15 cellular contexts compared by ENCODE assay signal in genomic region chrX:105553118-105553517, GRCh38.
A peak's percentile ranks its signal among the peaks of the same experiment; 100 is the strongest.
DNase-seq lines count a peak whose midpoint lies in the region; ATAC-seq and TF ChIP-seq lines count a peak whose summit lies in the region.
"Had no signal": no experiment of that assay in that cellular context is flagged by ENCODE, and none has a peak within 500 bp of the region (broad histone marks: within the 10 kb centered on the region; RNA-seq: fewer than 3 reads in every experiment).

No MANE protein-coding gene starts in this region.

- POLR2A ChIA-PET in SK-N-SH (lab: Yijun Ruan, JAX), result no interaction called here

- H3K9me2 ChIP-seq in SK-N-SH, result no peaks in the 10 kb centered on the region

- H3K27ac ChIP-seq in SK-N-SH (ENCODE audit: low read depth in 2 of 2, low read length in 1 of 2) (no peak overlapping the region), mammary epithelial cell (ENCODE audit: insufficient read depth, low read depth, low read length) (peak overlapping the region; percentile 89), foreskin keratinocyte (peak overlapping the region; percentile 90)
- H3K27ac ChIP-seq: BLaER1 treated with 17β-estradiol and CSF1 and Interleukin-3, amounts not matched to agents 10 nM and 100 nM had no signal

- no peaks in the 10 kb centered on the region for H3F3A ChIP-seq in SK-N-SH (replicated peaks; ENCODE audit: insufficient read depth)

- H3K27ac Mint-ChIP-seq in type B pancreatic cell, result peak overlapping the region; percentile 11
- H3K27ac Mint-ChIP-seq in stimulated activated naive CD8-positive, alpha-beta T cell treated with anti-CD3 and anti-CD28 coated beads, Interleukin-15, amount 100 ng/mL, for 72 hours, result no peak overlapping the region
- H3K27ac Mint-ChIP-seq: CD4-positive, CD25-positive, alpha-beta regulatory T cell; H9 had no signal

- intact Hi-C loops in mammary epithelial cell (cut with micrococcal nuclease), result loop anchor here (2.0 to 5.0 kb wide), 3 partner anchors 70 to 94 kb away; no protein-coding TSS in a partner anchor

- no peaks in the 10 kb centered on the region for H3K9me3 Mint-ChIP-seq in type B pancreatic cell
- H3K9me3 Mint-ChIP-seq in stimulated activated naive CD8-positive, alpha-beta T cell treated with anti-CD3 and anti-CD28 coated beads, Interleukin-15, amount 100 ng/mL, for 72 hours, result no peaks in the 10 kb centered on the region

- H3K36me3 Mint-ChIP-seq in type B pancreatic cell, result no peaks in the 10 kb centered on the region
- H3K36me3 Mint-ChIP-seq: CD4-positive, CD25-positive, alpha-beta regulatory T cell had no signal

- in situ Hi-C loops in mammary epithelial cell (cut with MboI; ENCODE audit: low sequenced_read_pairs in 2 of 2), result no loop called here

- no peak overlapping the region for H3K4me2 ChIP-seq in SK-N-SH
- peak overlapping the region; percentile 31 for H3K4me2 ChIP-seq in mammary epithelial cell (ENCODE audit: insufficient read depth, low read depth, low read length)
- H3K4me2 ChIP-seq: BLaER1 treated with 17β-estradiol and CSF1 and Interleukin-3, amounts not matched to agents 10 nM and 100 nM had no signal

- no peak for ATAC-seq in SK-N-SH treated with all-trans-retinoic acid at 6 μM for 48 hours
- ATAC-seq in foreskin keratinocyte, result peak; percentile 87
- no peak for ATAC-seq in stimulated activated naive CD8-positive, alpha-beta T cell treated with anti-CD3 and anti-CD28 coated beads, Interleukin-15, amount 100 ng/mL, for 72 hours
- ATAC-seq: HepG2 had no signal

- BruUV-seq in mammary epithelial cell (replicated peaks; lab: Mats Ljungman, UMichigan), result no TSS peak

- no peak overlapping the region for H3K4me3 Mint-ChIP-seq in type B pancreatic cell
- no peak overlapping the region for H3K4me3 Mint-ChIP-seq in stimulated activated naive CD8-positive, alpha-beta T cell treated with anti-CD3 and anti-CD28 coated beads, Interleukin-15, amount 100 ng/mL, for 72 hours
- H3K4me3 Mint-ChIP-seq: CD4-positive, CD25-positive, alpha-beta regulatory T cell; H9 had no signal

- dilution Hi-C loops in mammary epithelial cell (cut with HindIII; ENCODE audit: low sequenced_read_pairs), result no loop called here

- TF ChIP-seq RAD21 in SK-N-SH (IDR thresholded peaks at IDR 0.05; ENCODE audit: low read length), result no peak

- CTCF ChIA-PET in SK-N-SH (lab: Yijun Ruan, JAX) (interaction anchor here (0.6 kb wide), 1 partner anchor 1065 kb away, joined by 4 read pairs; no protein-coding TSS in a partner anchor), mammary epithelial cell (lab: Charles Lee; ENCODE audit: low non-redundant PET) (interaction anchor here (0.6 kb wide), 1 partner anchor 251 kb away, joined by 4 read pairs; no protein-coding TSS in a partner anchor)

- H3K9me3 ChIP-seq in SK-N-SH, result no peaks in the 10 kb centered on the region
- no peaks in the 10 kb centered on the region for H3K9me3 ChIP-seq in mammary epithelial cell (replicated peaks; ENCODE audit: insufficient read depth, low read length)
- H3K9me3 ChIP-seq: BLaER1 treated with 17β-estradiol and CSF1 and Interleukin-3, amounts not matched to agents 10 nM and 100 nM had no signal

- no peaks in the 10 kb centered on the region for H3K4me1 ChIP-seq in SK-N-SH (ENCODE audit: control insufficient read depth in 1 of 2, insufficient read depth in 2 of 2, low read depth in 1 of 2, low read length in 1 of 2)
- H3K4me1 ChIP-seq in mammary epithelial cell (ENCODE audit: insufficient read depth, low read length), result peaks cover 19% of the 10 kb centered on the region
- H3K4me1 ChIP-seq in foreskin keratinocyte, result peaks cover 5% of the 10 kb centered on the region
- H3K4me1 ChIP-seq: BLaER1 treated with 17β-estradiol and CSF1 and Interleukin-3, amounts not matched to agents 10 nM and 100 nM had no signal

- no peak overlapping the region for H3K4me3 ChIP-seq in SK-N-SH (ENCODE audit: low read depth in 2 of 2, low read length in 1 of 2)
- no peak overlapping the region for H3K4me3 ChIP-seq in mammary epithelial cell (replicated peaks in 1 of 3; ENCODE audit: insufficient read depth in 1 of 3, low read depth in 2 of 3, low read length in 3 of 3)
- H3K4me3 ChIP-seq: BLaER1 treated with 17β-estradiol and CSF1 and Interleukin-3, amounts not matched to agents 10 nM and 100 nM had no signal

- 21% methylated on average over 1 of the region's 1 CpG for WGBS in SK-N-SH (ENCODE audit: low lambda C conversion rate)
- 8% methylated on average over 1 of the region's 1 CpG for WGBS in mammary epithelial cell (ENCODE audit: low coverage, missing lambda C conversion rate)

- H3K79me2 ChIP-seq in SK-N-SH (ENCODE audit: insufficient read depth) (no peaks in the 10 kb centered on the region), mammary epithelial cell (ENCODE audit: insufficient read depth, low read length) (no peaks in the 10 kb centered on the region)

- 0 out of 2 replicates have a peak overlapping the region, but pooled peaks have one; percentile 22 for H2AFZ ChIP-seq in SK-N-SH (ENCODE audit: low read depth)
- peak overlapping the region; percentile 24 for H2AFZ ChIP-seq in mammary epithelial cell (ENCODE audit: low read depth, low read length)

- no peak overlapping the region for H3K9ac ChIP-seq in SK-N-SH
- peak overlapping the region; percentile 58 for H3K9ac ChIP-seq in mammary epithelial cell (ENCODE audit: insufficient read depth, low read length)
- H3K9ac ChIP-seq: BLaER1 treated with 17β-estradiol and CSF1 and Interleukin-3, amounts not matched to agents 10 nM and 100 nM had no signal

- DNase-seq in SK-N-SH, result no peak
- DNase-seq in mammary epithelial cell, result peak; percentile 90
- DNase-seq in foreskin keratinocyte, result peak; percentile 78 to 90
- DNase-seq in type B pancreatic cell (ENCODE audit: extremely low spot score, unreplicated experiment), result no peak
- DNase-seq in stimulated activated naive CD8-positive, alpha-beta T cell treated with anti-CD3 and anti-CD28 coated beads, Interleukin-15, amount 100 ng/mL, for 72 hours, result no peak
- no peak for DNase-seq in AG08395 (ENCODE audit: low spot score)
- DNase-seq in HCEC 1CT, result no peak
- DNase-seq: 8988T; CD4-positive, CD25-positive, alpha-beta regulatory T cell; DMS 273 treated with DMSO at 0.1 percent for 48 hours; GOT3; H9 had no signal

- H3K4me1 Mint-ChIP-seq in type B pancreatic cell (ENCODE audit: unreplicated experiment), result no peaks in the 10 kb centered on the region
- no peaks in the 10 kb centered on the region for H3K4me1 Mint-ChIP-seq in stimulated activated naive CD8-positive, alpha-beta T cell treated with anti-CD3 and anti-CD28 coated beads, Interleukin-15, amount 100 ng/mL, for 72 hours
- H3K4me1 Mint-ChIP-seq: CD4-positive, CD25-positive, alpha-beta regulatory T cell; H9 had no signal

- no peak for TF ChIP-seq CTCF in SK-N-SH (IDR thresholded peaks at IDR 0.05)
- TF ChIP-seq CTCF in mammary epithelial cell (conservative IDR thresholded peaks at IDR 0.05 in 1 of 2, IDR thresholded peaks at IDR 0.05 in 1 of 2; ENCODE audit: extremely low read depth in 1 of 2, insufficient read depth in 1 of 2, low read depth in 1 of 2, low read length in 2 of 2), result no peak
- no peak for TF ChIP-seq CTCF in foreskin keratinocyte (conservative IDR thresholded peaks at IDR 0.05)
- TF ChIP-seq CTCF in type B pancreatic cell (conservative IDR thresholded peaks at IDR 0.05), result no peak

- no peak for TF ChIP-seq EP300 in SK-N-SH (IDR thresholded peaks at IDR 0.05; ENCODE audit: borderline replicate concordance in 1 of 2, low read depth in 1 of 2, low read length in 1 of 2)

- no peaks in the 10 kb centered on the region for H3K27me3 ChIP-seq in SK-N-SH (ENCODE audit: insufficient read depth)
- no peaks in the 10 kb centered on the region for H3K27me3 ChIP-seq in mammary epithelial cell (ENCODE audit: insufficient read depth, low read length)
- no peaks in the 10 kb centered on the region for H3K27me3 ChIP-seq in foreskin keratinocyte

- no peaks in the 10 kb centered on the region for H3K36me3 ChIP-seq in SK-N-SH (replicated peaks in 1 of 2; ENCODE audit: control insufficient read depth in 1 of 2, insufficient read depth in 2 of 2, low read length in 1 of 2)
- H3K36me3 ChIP-seq in mammary epithelial cell (ENCODE audit: insufficient read depth, low read length), result no peaks in the 10 kb centered on the region
- H3K36me3 ChIP-seq: BLaER1 treated with 17β-estradiol and CSF1 and Interleukin-3, amounts not matched to agents 10 nM and 100 nM had no signal

- no peaks in the 10 kb centered on the region for H4K20me1 ChIP-seq in SK-N-SH (ENCODE audit: insufficient read depth)
- no peaks in the 10 kb centered on the region for H4K20me1 ChIP-seq in mammary epithelial cell (ENCODE audit: insufficient read depth, low read length)
- H4K20me1 ChIP-seq: BLaER1 treated with 17β-estradiol and CSF1 and Interleukin-3, amounts not matched to agents 10 nM and 100 nM had no signal

- no peaks in the 10 kb centered on the region for H3K27me3 Mint-ChIP-seq in type B pancreatic cell
- H3K27me3 Mint-ChIP-seq in stimulated activated naive CD8-positive, alpha-beta T cell treated with anti-CD3 and anti-CD28 coated beads, Interleukin-15, amount 100 ng/mL, for 72 hours, result no peaks in the 10 kb centered on the region
- H3K27me3 Mint-ChIP-seq: CD4-positive, CD25-positive, alpha-beta regulatory T cell had no signal

TF ChIP-seq in SK-N-SH, 30 proteins besides CTCF, POLR2A, EP300 and RAD21 (continues in another document):
- no peak for TF ChIP-seq PBX3 (IDR thresholded peaks at IDR 0.05)
- TF ChIP-seq YY1 (IDR thresholded peaks at IDR 0.05; ENCODE audit: low read depth), result no peak

TF ChIP-seq in SK-N-SH treated with all-trans-retinoic acid at 6 μM for 48 hours, 23 proteins besides CTCF, POLR2A, EP300 and RAD21 (continues in another document):
- TF ChIP-seq CSDC2 (CRISPR knock-in tag; IDR thresholded peaks at IDR 0.05) (no peak), TSHZ2 (CRISPR knock-in tag; IDR thresholded peaks at IDR 0.05) (no peak)

Comparison
In these comparisons a context has a peak if more than half of its experiments do, and no peak if none do; other contexts are left out.
1. DNase-seq: peak in mammary epithelial cell (single experiment) and foreskin keratinocyte (2 of 2); none in SK-N-SH (single experiment), type B pancreatic cell (single experiment), stimulated activated naive CD8-positive, alpha-beta T cell treated with anti-CD3 and anti-CD28 coated beads, Interleukin-15, amount 100 ng/mL, for 72 hours (0 of 2), AG08395 (single experiment) and HCEC 1CT (single experiment).
2. H3K27ac ChIP-seq: peak in mammary epithelial cell (single experiment) and foreskin keratinocyte (single experiment); none in SK-N-SH (0 of 2).